10 cellular contexts compared by ENCODE assay signal in genomic region chr1:1894354-1895049, GRCh38. TPM values are rescaled to one million over a fixed set of nuclear protein-coding genes. Genes with fewer than 3 reads are reported as not detected.
DNase-seq lines count a peak whose midpoint lies in the region; ATAC-seq, FAIRE-seq and TF ChIP-seq lines count a peak whose summit lies in the region.
"Had no signal": no experiment of that assay in that cellular context is flagged by ENCODE, and none has a peak within 500 bp of the region (broad histone marks: within the 10 kb centered on the region; RNA-seq: fewer than 3 reads in every experiment).

No MANE protein-coding gene starts in this region.

- H3K4me3 Mint-ChIP-seq in activated naive CD4-positive, alpha-beta T cell treated with anti-CD3 and anti-CD28 coated beads, Interleukin-2, amount 50 U/mL, for 24 hours, result peak overlapping the region; percentile 33
- H3K4me3 Mint-ChIP-seq in T-helper 17 cell, result peak overlapping the region; percentile 88

- FAIRE-seq in HepG2 (lab: Jason Lieb, UNC), result peak; percentile 79

- TF ChIP-seq CTCF in HepG2 (CRISPR knock-in tag; IDR thresholded peaks at IDR 0.05), result no peak; the same call in 1 of the 2 replicates
- TF ChIP-seq CTCF in thyroid gland (IDR thresholded peaks at IDR 0.05), result no peak

- no peak overlapping the region for H2AFZ ChIP-seq in HepG2 (ENCODE audit: low read length)
- no peak overlapping the region for H2AFZ ChIP-seq in GM23248

- no peak for TF ChIP-seq RAD21 in HepG2 (CRISPR knock-in tag; IDR thresholded peaks at IDR 0.05)

- peaks cover under 1% of the 10 kb centered on the region; the same call in 1 of the 2 replicates for H3F3A ChIP-seq in GM23248 (ENCODE audit: insufficient read depth)

- H3K9me3 Mint-ChIP-seq in activated naive CD4-positive, alpha-beta T cell treated with anti-CD3 and anti-CD28 coated beads, Interleukin-2, amount 50 U/mL, for 24 hours, result no peaks in the 10 kb centered on the region
- H3K9me3 Mint-ChIP-seq in activated naive CD4-positive, alpha-beta T cell treated with anti-CD3 and anti-CD28 coated beads, Interleukin-2, amount 50 U/mL, for 72 hours, result no peaks in the 10 kb centered on the region

- no peak for DNase-seq in activated naive CD4-positive, alpha-beta T cell treated with anti-CD3 and anti-CD28 coated beads, Interleukin-2, amount 50 U/mL, for 72 hours (ENCODE audit: low spot score in 2 of 2)
- DNase-seq in T-helper 17 cell (no peak), HepG2 (ENCODE audit: low spot score) (no peak), thyroid gland (peak; percentile 75 to 77), NCI-H2227 treated with DMSO at 0.1 percent for 48 hours (lab: John Stamatoyannopoulos, UW) (no peak), GM23248 (no peak)
- DNase-seq: activated CD4-positive, CD25-positive, alpha-beta regulatory T cell; NCI-H526 had no signal

- no TSS peak for BruUV-seq in HepG2 (replicated peaks; lab: Mats Ljungman, UMichigan)

- no peak for TF ChIP-seq POLR2A in HepG2 (IDR thresholded peaks at IDR 0.05; ENCODE audit: insufficient read depth in 1 of 2, low read depth in 2 of 2, low read length in 2 of 2)
- no peak for TF ChIP-seq POLR2A in thyroid gland (IDR thresholded peaks at IDR 0.05)

- no peaks in the 10 kb centered on the region for H3K36me3 Mint-ChIP-seq in activated naive CD4-positive, alpha-beta T cell treated with anti-CD3 and anti-CD28 coated beads, Interleukin-2, amount 50 U/mL, for 24 hours
- H3K36me3 Mint-ChIP-seq in activated naive CD4-positive, alpha-beta T cell treated with anti-CD3 and anti-CD28 coated beads, Interleukin-2, amount 50 U/mL, for 72 hours, result peaks cover 8 to 9% of the 10 kb centered on the region in 2 donors
- peaks cover 4% of the 10 kb centered on the region for H3K36me3 Mint-ChIP-seq in T-helper 17 cell (ENCODE audit: low read depth)

- CTCF ChIA-PET in HepG2 (lab: Yijun Ruan, JAX; ENCODE audit: low intra/inter-chr PET ratio, low total read pairs), result no interaction called here

- H3K36me3 ChIP-seq in HepG2 (replicated peaks in 1 of 2; ENCODE audit: control insufficient read depth in 1 of 2, insufficient read depth in 2 of 2, low read length in 2 of 2), result no peaks in the 10 kb centered on the region
- no peaks in the 10 kb centered on the region for H3K36me3 ChIP-seq in thyroid gland
- no peaks in the 10 kb centered on the region for H3K36me3 ChIP-seq in GM23248 (ENCODE audit: low read depth)

- POLR2A ChIA-PET in HepG2 (lab: Yijun Ruan, JAX), result no interaction called here

- H3K9me2 ChIP-seq in GM23248 (ENCODE audit: insufficient read depth), result no peaks in the 10 kb centered on the region

- in situ Hi-C loops in HepG2 (cut with HindIII; ENCODE audit: extremely low pct_ligation_motif_present, low pct_unique_long_range_greater_than_20kb) (no loop called here), GM23248 (cut with MboI) (no loop called here)

- H3K27ac Mint-ChIP-seq in activated naive CD4-positive, alpha-beta T cell treated with anti-CD3 and anti-CD28 coated beads, Interleukin-2, amount 50 U/mL, for 24 hours, result peak overlapping the region; percentile 30
- H3K27ac Mint-ChIP-seq in activated naive CD4-positive, alpha-beta T cell treated with anti-CD3 and anti-CD28 coated beads, Interleukin-2, amount 50 U/mL, for 72 hours, result peak overlapping the region in 1 of 2 donors; percentile 79
- peak overlapping the region; percentile 89 for H3K27ac Mint-ChIP-seq in T-helper 17 cell

- H4K20me1 ChIP-seq in HepG2 (ENCODE audit: insufficient read depth, low read length) (peaks cover 3% of the 10 kb centered on the region), GM23248 (ENCODE audit: insufficient read depth) (no peaks in the 10 kb centered on the region)

- no peak for TF ChIP-seq EP300 in HepG2 (IDR thresholded peaks at IDR 0.05; ENCODE audit: low read depth in 2 of 2, low read length in 2 of 2)
- TF ChIP-seq EP300 in HepG2 (CRISPR knock-in tag; IDR thresholded peaks at IDR 0.05; ENCODE audit: borderline replicate concordance), result no peak

- peak overlapping the region; percentile 37 to 61 (median 45); a peak in 5 of 6 replicates for H3K4me3 ChIP-seq in HepG2 (replicated peaks in 1 of 3; ENCODE audit: insufficient read depth in 1 of 3, low read depth in 2 of 3, low read length in 3 of 3)
- H3K4me3 ChIP-seq in thyroid gland (replicated peaks in 1 of 3), result no peak overlapping the region
- no peak overlapping the region for H3K4me3 ChIP-seq in GM23248

- no peak for ATAC-seq in activated naive CD4-positive, alpha-beta T cell treated with anti-CD3 and anti-CD28 coated beads, Interleukin-2, amount 50 U/mL, for 72 hours
- no peak for ATAC-seq in T-helper 17 cell
- peak; percentile 33 for ATAC-seq in HepG2
- ATAC-seq in GM21515 (IDR thresholded peaks at IDR 0.05; ENCODE audit: unreplicated experiment), result no peak

- H3K27me3 Mint-ChIP-seq in activated naive CD4-positive, alpha-beta T cell treated with anti-CD3 and anti-CD28 coated beads, Interleukin-2, amount 50 U/mL, for 24 hours, result no peaks in the 10 kb centered on the region
- H3K27me3 Mint-ChIP-seq in T-helper 17 cell, result no peaks in the 10 kb centered on the region

- H3K4me2 ChIP-seq in HepG2 (ENCODE audit: low read depth, low read length) (peak overlapping the region; percentile 91), GM23248 (ENCODE audit: unreplicated experiment) (no peak overlapping the region)

- WGBS in HepG2 (ENCODE audit: low lambda C conversion rate), result 0% methylated on average over 4 of the region's 14 CpGs
- WGBS in thyroid gland, 2 donors, result 8 to 14% methylated on average over 7 to 14 of the region's 14 CpGs
- 18 to 21% methylated on average over 14 of the region's 14 CpGs for WGBS in GM23248 (ENCODE audit: low coverage in 1 of 2, low lambda C conversion rate in 2 of 2, missing lambda C conversion rate in 2 of 2), 2 experiments

- intact Hi-C loops in HepG2 (cut with micrococcal nuclease; ENCODE audit: unreplicated experiment), result no loop called here
- intact Hi-C loops in thyroid gland (cut with DNase I), result loop anchor here (5.0 kb wide), 1 partner anchor 117 kb away; the partner anchor contains the start of gene NADK

- peaks cover 39% of the 10 kb centered on the region for H3K4me1 Mint-ChIP-seq in activated naive CD4-positive, alpha-beta T cell treated with anti-CD3 and anti-CD28 coated beads, Interleukin-2, amount 50 U/mL, for 24 hours
- H3K4me1 Mint-ChIP-seq in T-helper 17 cell, result peaks cover 31% of the 10 kb centered on the region

- H3K9ac ChIP-seq in HepG2 (ENCODE audit: insufficient read depth, low read depth, low read length), result peak overlapping the region; percentile 23; the same call in 1 of the 2 replicates
- no peak overlapping the region for H3K9ac ChIP-seq in GM23248

- H3K9me3 ChIP-seq in T-helper 17 cell (ENCODE audit: control insufficient read depth, low read length, poor library complexity, severe bottlenecking), result no peaks in the 10 kb centered on the region
- no peaks in the 10 kb centered on the region for H3K9me3 ChIP-seq in HepG2 (ENCODE audit: low read length)
- no peaks in the 10 kb centered on the region for H3K9me3 ChIP-seq in thyroid gland
- H3K9me3 ChIP-seq in GM23248 (ENCODE audit: low read depth), result no peaks in the 10 kb centered on the region

- peak overlapping the region; percentile 35 for H3K27ac ChIP-seq in HepG2 (ENCODE audit: extremely low read length, insufficient read depth, low read length)
- peak overlapping the region in 2 of 3 donors; percentile 23 to 43 for H3K27ac ChIP-seq in thyroid gland
- no peak overlapping the region for H3K27ac ChIP-seq in GM23248

- H3K79me2 ChIP-seq in HepG2 (ENCODE audit: insufficient read depth, low read length) (peaks cover 16% of the 10 kb centered on the region), GM23248 (ENCODE audit: insufficient read depth) (peaks cover 17% of the 10 kb centered on the region)

- H3K27me3 ChIP-seq in HepG2 (ENCODE audit: control insufficient read depth in 1 of 2, insufficient read depth in 2 of 2, low read length in 2 of 2) (no peaks in the 10 kb centered on the region; a peak in 1 of 5 replicates), thyroid gland (no peaks in the 10 kb centered on the region), GM23248 (replicated peaks; ENCODE audit: insufficient read depth) (no peaks in the 10 kb centered on the region)

- H3K4me1 ChIP-seq in HepG2 (ENCODE audit: insufficient read depth, low read length) (peaks cover 74% of the 10 kb centered on the region), thyroid gland (peaks cover 23 to 27% of the 10 kb centered on the region in 2 donors), GM23248 (ENCODE audit: insufficient read depth) (peaks cover 15% of the 10 kb centered on the region)

RNA-seq across cellular contexts. Expression of gene GNB1, which starts 3.6 kb away (rescaled TPM):
- total RNA-seq in activated naive CD4-positive, alpha-beta T cell treated with anti-CD3 and anti-CD28 coated beads, Interleukin-2, amount 50 U/mL, for 72 hours, result 100 to 1,000 TPM; 267 to 358 TPM
- total RNA-seq in T-helper 17 cell (100 to 1,000 TPM; 236 to 255 TPM), HepG2 (2016; rRNA removed; fragmentation: Illumina TruSeq; extraction: Trizol) (66.2 and 76.7 TPM in 2 replicates), thyroid gland (100 to 1,000 TPM; 154 to 200 (median 174) TPM)
- total RNA-seq in HepG2 (2016; cell fraction: cytosol; rRNA removed; fragmentation: Illumina TruSeq; extraction: Trizol; ENCODE audit: low read depth), result 98.5 and 108 TPM in 2 replicates
- 68.2 and 68.8 TPM in 2 replicates for total RNA-seq in HepG2 (2016; cell fraction: insoluble cytoplasmic fraction; rRNA removed; fragmentation: Illumina TruSeq; extraction: Trizol)
- 163 and 168 TPM in 2 replicates for total RNA-seq in HepG2 (2016; cell fraction: membrane; rRNA removed; fragmentation: Illumina TruSeq; extraction: Trizol)
- total RNA-seq in HepG2 (2016; cell fraction: nucleus; rRNA removed; fragmentation: Illumina TruSeq; extraction: Trizol), result 45.2 and 49.3 TPM in 2 replicates
- polyA plus RNA-seq in HepG2 (2011; rRNA removed) (327 and 345 TPM in 2 replicates), GM23248 (2016; fragmentation: Nextera tagmentation; extraction: Ambion mirVana) (92.0 and 148 TPM in 2 replicates)
- 278 and 286 TPM in 2 replicates for polyA plus RNA-seq in HepG2 (2011; cell fraction: cytosol; rRNA removed)
- polyA plus RNA-seq in HepG2 (2011; cell fraction: nucleus; rRNA removed), result 169 and 179 TPM in 2 replicates
- polyA plus RNA-seq in HepG2 (2012), result 196 and 197 TPM in 2 replicates
- polyA plus RNA-seq in HepG2 (2016; cell fraction: cytosol; fragmentation: Illumina TruSeq; extraction: Trizol; ENCODE audit: low read depth), result 302 and 370 TPM in 2 replicates
- polyA plus RNA-seq in HepG2 (2016; cell fraction: insoluble cytoplasmic fraction; fragmentation: Illumina TruSeq; extraction: Trizol; ENCODE audit: low read depth), result 201 and 257 TPM in 2 replicates
- 387 and 445 TPM in 2 replicates for polyA plus RNA-seq in HepG2 (2016; cell fraction: membrane; fragmentation: Illumina TruSeq; extraction: Trizol; ENCODE audit: low read depth)
- 156 and 160 TPM in 2 replicates for polyA plus RNA-seq in HepG2 (2016; cell fraction: nucleus; fragmentation: Illumina TruSeq; extraction: Trizol; ENCODE audit: insufficient read depth, low read depth)
- 349 and 450 TPM in 2 replicates for polyA minus RNA-seq in HepG2 (2011; rRNA and poly(A)+ RNA removed; ENCODE audit: low replicate concordance)
- polyA minus RNA-seq in HepG2 (2011; cell fraction: cytosol; rRNA and poly(A)+ RNA removed), result 168 and 187 TPM in 2 replicates
- 63.1 and 70.6 TPM in 2 replicates for polyA minus RNA-seq in HepG2 (2011; cell fraction: nucleus; rRNA and poly(A)+ RNA removed)
- total RNA-seq in GM23248 (2014; rRNA removed; shearing (Covaris generic)), result 87.6 and 97.7 TPM in 2 replicates

RNA-seq across cellular contexts. Expression of gene CALML6, which starts 20.6 kb away (rescaled TPM):
- total RNA-seq in activated naive CD4-positive, alpha-beta T cell treated with anti-CD3 and anti-CD28 coated beads, Interleukin-2, amount 50 U/mL, for 72 hours, result 1 to 10 TPM; 1.4 to 2.6 TPM
- total RNA-seq in T-helper 17 cell, result under 1 TPM; 0.35 to 0.55 TPM
- total RNA-seq in HepG2 (2016; rRNA removed; fragmentation: Illumina TruSeq; extraction: Trizol), result 0.11 TPM in 1 of 2 replicates, not detected in the other
- total RNA-seq in HepG2 (2016; cell fraction: cytosol; rRNA removed; fragmentation: Illumina TruSeq; extraction: Trizol; ENCODE audit: low read depth), result not detected in 2 replicates
- total RNA-seq in HepG2 (2016; cell fraction: insoluble cytoplasmic fraction; rRNA removed; fragmentation: Illumina TruSeq; extraction: Trizol), result 0.13 TPM in 1 of 2 replicates, not detected in the other
- not detected in 2 replicates for total RNA-seq in HepG2 (2016; cell fraction: membrane; rRNA removed; fragmentation: Illumina TruSeq; extraction: Trizol)
- not detected in 2 replicates for total RNA-seq in HepG2 (2016; cell fraction: nucleus; rRNA removed; fragmentation: Illumina TruSeq; extraction: Trizol)
- 0.12 TPM in 1 of 2 replicates, not detected in the other for polyA plus RNA-seq in HepG2 (2011; rRNA removed)
- polyA plus RNA-seq in HepG2 (2011; cell fraction: cytosol; rRNA removed), result not detected in 2 replicates
- 0.80 and 1.5 TPM in 2 replicates for polyA plus RNA-seq in HepG2 (2011; cell fraction: nucleus; rRNA removed)
- not detected in 2 replicates for polyA plus RNA-seq in HepG2 (2012)
- polyA plus RNA-seq in HepG2 (2016; cell fraction: cytosol; fragmentation: Illumina TruSeq; extraction: Trizol; ENCODE audit: low read depth), result not detected in 2 replicates
- not detected in 2 replicates for polyA plus RNA-seq in HepG2 (2016; cell fraction: insoluble cytoplasmic fraction; fragmentation: Illumina TruSeq; extraction: Trizol; ENCODE audit: low read depth)
- polyA plus RNA-seq in HepG2 (2016; cell fraction: membrane; fragmentation: Illumina TruSeq; extraction: Trizol; ENCODE audit: low read depth), result not detected in 2 replicates
- 0.38 and 0.87 TPM in 2 replicates for polyA plus RNA-seq in HepG2 (2016; cell fraction: nucleus; fragmentation: Illumina TruSeq; extraction: Trizol; ENCODE audit: insufficient read depth, low read depth)
- polyA minus RNA-seq in HepG2 (2011; rRNA and poly(A)+ RNA removed; ENCODE audit: low replicate concordance), result not detected in 2 replicates
- polyA minus RNA-seq in HepG2 (2011; cell fraction: cytosol; rRNA and poly(A)+ RNA removed), result not detected in 2 replicates
- polyA minus RNA-seq in HepG2 (2011; cell fraction: nucleus; rRNA and poly(A)+ RNA removed), result 0.64 TPM in 1 of 2 replicates, not detected in the other
- under 1 TPM in 1 of 4 donors, not detected in 3; 0.13 TPM for total RNA-seq in thyroid gland
- 0.11 and 0.51 TPM in 2 replicates for total RNA-seq in GM23248 (2014; rRNA removed; shearing (Covaris generic))
- not detected in 2 replicates for polyA plus RNA-seq in GM23248 (2016; fragmentation: Nextera tagmentation; extraction: Ambion mirVana)

RNA-seq across cellular contexts. Expression of gene TMEM52, which starts 24.6 kb away (rescaled TPM):
- 1 to 10 TPM in 1 of 2 donors, under 1 TPM in 1; 0.64 to 1.5 TPM for total RNA-seq in activated naive CD4-positive, alpha-beta T cell treated with anti-CD3 and anti-CD28 coated beads, Interleukin-2, amount 50 U/mL, for 72 hours
- total RNA-seq in T-helper 17 cell, result under 1 TPM in 1 of 2 donors, not detected in 1; 0.52 TPM
- 12.9 and 18.7 TPM in 2 replicates for total RNA-seq in HepG2 (2016; rRNA removed; fragmentation: Illumina TruSeq; extraction: Trizol)
- total RNA-seq in HepG2 (2016; cell fraction: cytosol; rRNA removed; fragmentation: Illumina TruSeq; extraction: Trizol; ENCODE audit: low read depth), result 49.1 and 56.2 TPM in 2 replicates
- total RNA-seq in HepG2 (2016; cell fraction: insoluble cytoplasmic fraction; rRNA removed; fragmentation: Illumina TruSeq; extraction: Trizol), result 9.2 and 18.5 TPM in 2 replicates
- total RNA-seq in HepG2 (2016; cell fraction: membrane; rRNA removed; fragmentation: Illumina TruSeq; extraction: Trizol), result 52.4 and 62.3 TPM in 2 replicates
- 7.7 and 11.9 TPM in 2 replicates for total RNA-seq in HepG2 (2016; cell fraction: nucleus; rRNA removed; fragmentation: Illumina TruSeq; extraction: Trizol)
- 13.2 and 15.3 TPM in 2 replicates for polyA plus RNA-seq in HepG2 (2011; rRNA removed)
- polyA plus RNA-seq in HepG2 (2011; cell fraction: cytosol; rRNA removed), result 12.8 and 25.5 TPM in 2 replicates
- polyA plus RNA-seq in HepG2 (2011; cell fraction: nucleus; rRNA removed), result 29.4 and 36.3 TPM in 2 replicates
- 6.6 and 7.8 TPM in 2 replicates for polyA plus RNA-seq in HepG2 (2012)
- 77.9 and 88.5 TPM in 2 replicates for polyA plus RNA-seq in HepG2 (2016; cell fraction: cytosol; fragmentation: Illumina TruSeq; extraction: Trizol; ENCODE audit: low read depth)
- polyA plus RNA-seq in HepG2 (2016; cell fraction: insoluble cytoplasmic fraction; fragmentation: Illumina TruSeq; extraction: Trizol; ENCODE audit: low read depth), result 13.6 and 17.5 TPM in 2 replicates
- 69.4 and 73.4 TPM in 2 replicates for polyA plus RNA-seq in HepG2 (2016; cell fraction: membrane; fragmentation: Illumina TruSeq; extraction: Trizol; ENCODE audit: low read depth)
- polyA plus RNA-seq in HepG2 (2016; cell fraction: nucleus; fragmentation: Illumina TruSeq; extraction: Trizol; ENCODE audit: insufficient read depth, low read depth), result 21.1 and 21.2 TPM in 2 replicates
- polyA minus RNA-seq in HepG2 (2011; rRNA and poly(A)+ RNA removed; ENCODE audit: low replicate concordance), result 1.1 and 27.0 TPM in 2 replicates
- polyA minus RNA-seq in HepG2 (2011; cell fraction: cytosol; rRNA and poly(A)+ RNA removed), result 7.6 and 7.8 TPM in 2 replicates
- polyA minus RNA-seq in HepG2 (2011; cell fraction: nucleus; rRNA and poly(A)+ RNA removed), result 2.3 and 2.6 TPM in 2 replicates
- total RNA-seq in thyroid gland, result not detected
- not detected in 2 replicates for total RNA-seq in GM23248 (2014; rRNA removed; shearing (Covaris generic))
- 0.28 and 0.40 TPM in 2 replicates for polyA plus RNA-seq in GM23248 (2016; fragmentation: Nextera tagmentation; extraction: Ambion mirVana)

Comparison
In these comparisons a context has a peak if more than half of its experiments do, and no peak if none do; other contexts are left out.
1. DNase-seq: peak in thyroid gland (2 of 2); none in activated naive CD4-positive, alpha-beta T cell treated with anti-CD3 and anti-CD28 coated beads, Interleukin-2, amount 50 U/mL, for 72 hours (0 of 2), T-helper 17 cell (0 of 3), HepG2 (single experiment), NCI-H2227 treated with DMSO at 0.1 percent for 48 hours (single experiment) and GM23248 (single experiment).
2. H3K4me3 ChIP-seq: peak in HepG2 (3 of 3); none in thyroid gland (0 of 3) and GM23248 (single experiment).